In genomic region chr22:39153220-39153860, GRCh38 we compare ENCODE assay signal across 8 cellular contexts. TPM values are rescaled to one million over a fixed set of nuclear protein-coding genes. Genes with fewer than 3 reads are reported as not detected.
DNase-seq lines count a peak whose midpoint lies in the region; ATAC-seq and TF ChIP-seq lines count a peak whose summit lies in the region.

No MANE protein-coding gene starts in this region.

- H3K27ac ChIP-seq in CD4-positive, alpha-beta T cell (ENCODE audit: low read depth, low read length), result peak overlapping the region; percentile 83
- no peak overlapping the region for H3K27ac ChIP-seq in mesodermal cell (ENCODE audit: low read depth, low read length, severe bottlenecking)

- no peak for TF ChIP-seq POLR2A in erythroblast (IDR thresholded peaks at IDR 0.05; ENCODE audit: low read length)

- CTCF ChIA-PET in CD4-positive, alpha-beta T cell (lab: Charles Lee), result interaction anchor here (1.4 to 1.8 kb wide), 2 partner anchors 18 to 166 kb away, joined by 3 to 8 read pairs; partner anchors contain the start of gene RPL3
- CTCF ChIA-PET in MCF 10A (lab: Yijun Ruan, JAX), result interaction anchor here (0.6 to 2.1 kb wide), 4 partner anchors 17 to 884 kb away, joined by 3 to 5 read pairs (median 4); no protein-coding TSS in a partner anchor

- H3K4me3 ChIP-seq in mesodermal cell (ENCODE audit: extremely low read depth, insufficient read depth, low read length, poor library complexity, severe bottlenecking), result peak overlapping the region; percentile 49

- H3K9me3 Mint-ChIP-seq in CD4-positive, alpha-beta T cell, result no peaks in the 10 kb centered on the region
- H3K9me3 Mint-ChIP-seq in MCF 10A (ENCODE audit: unreplicated experiment), result no peaks in the 10 kb centered on the region

- WGBS in mesodermal cell (ENCODE audit: insufficient coverage in 2 of 2), 2 experiments, result 5 to 8% methylated on average over 34 to 39 of the region's 44 CpGs

- peak in 1 of 10 experiments; percentile 36 for DNase-seq in CD4-positive, alpha-beta T cell
- DNase-seq in MCF 10A (ENCODE audit: unreplicated experiment) (no peak), C1 segment of cervical spinal cord (lab: John Stamatoyannopoulos, UW) (no peak), erythroblast (lab: John Stamatoyannopoulos, UW) (no peak), activated gamma-delta T cell (lab: John Stamatoyannopoulos, UW) (no peak), DMS79 (lab: John Stamatoyannopoulos, UW) (no peak)

- POLR2A ChIA-PET in CD4-positive, alpha-beta T cell (lab: Charles Lee), result interaction anchor here (0.6 to 8.6 kb wide), 18 partner anchors 10 to 891 kb away, joined by 3 to 156 read pairs (median 3); partner anchors contain the start of genes CBX6, GTPBP1, RPL3 and TAB1
- POLR2A ChIA-PET in MCF 10A (lab: Yijun Ruan, JAX), result interaction anchor here (0.6 to 6.1 kb wide), 4 partner anchors 86 to 412 kb away, joined by 3 to 64 read pairs (median 4); partner anchors contain the start of gene RPL3

- peak overlapping the region; percentile 85 for H3K27ac Mint-ChIP-seq in CD4-positive, alpha-beta T cell
- H3K27ac Mint-ChIP-seq in MCF 10A (ENCODE audit: low read depth, unreplicated experiment), result no peak overlapping the region

- H3K4me3 Mint-ChIP-seq in CD4-positive, alpha-beta T cell, result peak overlapping the region; percentile 94
- H3K4me3 Mint-ChIP-seq in MCF 10A (ENCODE audit: unreplicated experiment), result peak overlapping the region; percentile 72

- H3K9me3 ChIP-seq in CD4-positive, alpha-beta T cell (ENCODE audit: control insufficient read depth, low read length), result no peaks in the 10 kb centered on the region
- no peaks in the 10 kb centered on the region for H3K9me3 ChIP-seq in mesodermal cell (ENCODE audit: control insufficient read depth, low read length)

- H3K4me1 ChIP-seq in mesodermal cell (ENCODE audit: control insufficient read depth, insufficient read depth, low read length, poor library complexity, severe bottlenecking), result peaks cover 5% of the 10 kb centered on the region

- peaks cover 28% of the 10 kb centered on the region for H3K36me3 Mint-ChIP-seq in CD4-positive, alpha-beta T cell (ENCODE audit: low read depth)
- no peaks in the 10 kb centered on the region for H3K36me3 Mint-ChIP-seq in MCF 10A (ENCODE audit: insufficient read depth, unreplicated experiment)

- BruUV-seq in MCF 10A (replicated peaks; lab: Mats Ljungman, UMichigan), result no TSS peak

- no peaks in the 10 kb centered on the region for H3K27me3 Mint-ChIP-seq in CD4-positive, alpha-beta T cell
- H3K27me3 Mint-ChIP-seq in MCF 10A (ENCODE audit: insufficient read depth, unreplicated experiment), result peaks cover 36% of the 10 kb centered on the region

- H3K27me3 ChIP-seq in CD4-positive, alpha-beta T cell (ENCODE audit: control insufficient read depth, insufficient read depth, low read length), result no peaks in the 10 kb centered on the region

- ATAC-seq in CD4-positive, alpha-beta T cell (ENCODE audit: poor library complexity), result no peak
- peak; percentile 9 for ATAC-seq in HG03064 (IDR thresholded peaks at IDR 0.05; ENCODE audit: low read depth, unreplicated experiment)

- peaks cover 34% of the 10 kb centered on the region for H3K4me1 Mint-ChIP-seq in CD4-positive, alpha-beta T cell (ENCODE audit: low read depth)
- H3K4me1 Mint-ChIP-seq in MCF 10A (ENCODE audit: insufficient read depth, unreplicated experiment), result no peaks in the 10 kb centered on the region

- TF ChIP-seq CTCF in CD4-positive, alpha-beta T cell (IDR thresholded peaks at IDR 0.05), result no peak
- no peak for TF ChIP-seq CTCF in MCF 10A (IDR thresholded peaks at IDR 0.05; ENCODE audit: unreplicated experiment)

- intact Hi-C loops in CD4-positive, alpha-beta T cell (cut with DNase I, micrococcal nuclease), result loop anchor here (5.0 to 10.0 kb wide), 7 partner anchors 89 to 891 kb away; partner anchors contain the start of genes CBX6 (in 1 of the 2), CSNK1E (in 1 of the 2), PDGFB (in 1 of the 2) and RPL3 (in 1 of the 2)
- intact Hi-C loops in MCF 10A (cut with micrococcal nuclease), result loop anchor here (2.0 kb wide), 1 partner anchor 245 kb away; the partner anchor contains the start of gene TAB1

- no peaks in the 10 kb centered on the region for H3K36me3 ChIP-seq in mesodermal cell (ENCODE audit: control insufficient read depth, insufficient read depth, low read length)

RNA-seq across cellular contexts. Expression of gene CBX7, which starts 0.9 kb away (rescaled TPM):
- 10 to 100 TPM; 48.6 to 49.1 TPM for total RNA-seq in CD4-positive, alpha-beta T cell
- total RNA-seq in MCF 10A (2022), result 5.3 and 6.2 TPM in 2 replicates
- 4.8 TPM for polyA plus RNA-seq in mesodermal cell (2013, experiment 1 of 2)
- polyA plus RNA-seq in mesodermal cell (2013, experiment 2 of 2), result 5.3 TPM

RNA-seq across cellular contexts. Expression of gene APOBEC3H, which starts 56.3 kb away (rescaled TPM):
- total RNA-seq in CD4-positive, alpha-beta T cell, result under 1 TPM; 0.67 to 0.85 TPM
- 0.86 and 1.2 TPM in 2 replicates for total RNA-seq in MCF 10A (2022)
- polyA plus RNA-seq in mesodermal cell (2013, experiment 1 of 2), result 0.81 TPM
- 0.81 TPM for polyA plus RNA-seq in mesodermal cell (2013, experiment 2 of 2)
